1 cellular context compared by ENCODE assay signal in the genomic region with DNA sequence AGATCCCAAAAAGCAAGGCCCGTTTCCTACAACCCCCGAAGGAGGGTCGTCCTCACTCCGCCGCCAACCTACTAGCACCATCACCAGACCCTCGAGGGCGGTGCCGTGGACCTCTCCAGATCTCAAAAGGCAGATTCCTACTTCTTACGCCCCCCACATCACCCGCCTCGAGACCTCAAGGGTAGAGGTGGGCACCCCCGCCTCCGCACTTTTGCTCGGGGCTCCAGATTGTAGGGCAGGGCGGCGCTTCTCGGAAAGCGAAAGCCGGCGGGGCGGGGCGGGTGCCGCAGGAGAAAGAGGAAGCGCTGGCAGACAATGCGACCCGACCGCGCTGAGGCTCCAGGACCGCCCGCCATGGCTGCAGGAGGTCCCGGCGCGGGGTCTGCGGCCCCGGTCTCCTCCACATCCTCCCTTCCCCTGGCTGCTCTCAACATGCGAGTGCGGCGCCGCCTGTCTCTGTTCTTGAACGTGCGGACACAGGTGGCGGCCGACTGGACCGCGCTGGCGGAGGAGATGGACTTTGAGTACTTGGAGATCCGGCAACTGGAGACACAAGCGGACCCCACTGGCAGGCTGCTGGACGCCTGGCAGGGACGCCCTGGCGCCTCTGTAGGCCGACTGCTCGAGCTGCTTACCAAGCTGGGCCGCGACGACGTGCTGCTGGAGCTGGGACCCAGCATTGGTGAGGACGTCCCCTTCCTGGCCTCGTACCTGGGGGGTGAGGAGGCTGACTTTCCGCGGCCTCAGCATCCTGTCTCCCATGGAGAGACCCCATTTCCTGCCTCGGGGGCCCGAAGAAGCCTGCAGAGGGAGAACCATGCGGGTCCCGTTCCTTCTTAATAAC.
TF ChIP-seq lines count a peak whose summit lies in the region.

Gene MYD88, plus strand, starts transcription at position 315 of the 844 bp plus-strand sequence. Its CDS starts 40 bp downstream, at position 355.

TF ChIP-seq in IMR-90, 13 proteins besides CTCF, POLR2A, EP300 and RAD21:
- TF ChIP-seq BHLHE40 (IDR thresholded peaks at IDR 0.05; ENCODE audit: low read depth, low read length) (no peak), MAZ (IDR thresholded peaks at IDR 0.05; ENCODE audit: borderline replicate concordance, low read depth, low read length) (0 out of 2 replicates have a peak, but pooled peaks have one; percentile 7), ELK1 (IDR thresholded peaks at IDR 0.05; ENCODE audit: borderline replicate concordance, low read depth, low read length) (no peak), CHD1 (IDR thresholded peaks at IDR 0.05; ENCODE audit: low read depth, low read length) (no peak), NFE2L2 (IDR thresholded peaks at IDR 0.05; ENCODE audit: low read depth, low read length) (no peak), FOS (IDR thresholded peaks at IDR 0.05; ENCODE audit: low read depth, low read length) (no peak), RFX5 (IDR thresholded peaks at IDR 0.05; ENCODE audit: low read depth, low read length) (no peak), MAFK (IDR thresholded peaks at IDR 0.05; ENCODE audit: low read depth, low read length) (no peak), MXI1 (IDR thresholded peaks at IDR 0.05; ENCODE audit: borderline replicate concordance, low read depth, low read length) (peak; percentile 33; the same call in 1 of the 2 replicates), CEBPB (IDR thresholded peaks at IDR 0.05; ENCODE audit: low read depth, low read length) (no peak), SMC3 (IDR thresholded peaks at IDR 0.05; ENCODE audit: low read depth, low read length) (no peak), RCOR1 (IDR thresholded peaks at IDR 0.05; ENCODE audit: insufficient replicate concordance, low read length) (no peak)
- TF ChIP-seq, protein P1, sequence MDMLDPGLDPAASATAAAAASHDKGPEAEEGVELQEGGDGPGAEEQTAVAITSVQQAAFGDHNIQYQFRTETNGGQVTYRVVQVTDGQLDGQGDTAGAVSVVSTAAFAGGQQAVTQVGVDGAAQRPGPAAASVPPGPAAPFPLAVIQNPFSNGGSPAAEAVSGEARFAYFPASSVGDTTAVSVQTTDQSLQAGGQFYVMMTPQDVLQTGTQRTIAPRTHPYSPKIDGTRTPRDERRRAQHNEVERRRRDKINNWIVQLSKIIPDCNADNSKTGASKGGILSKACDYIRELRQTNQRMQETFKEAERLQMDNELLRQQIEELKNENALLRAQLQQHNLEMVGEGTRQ (IDR thresholded peaks at IDR 0.05; ENCODE audit: low read depth, low read length), result no peak
